In the genomic region with DNA sequence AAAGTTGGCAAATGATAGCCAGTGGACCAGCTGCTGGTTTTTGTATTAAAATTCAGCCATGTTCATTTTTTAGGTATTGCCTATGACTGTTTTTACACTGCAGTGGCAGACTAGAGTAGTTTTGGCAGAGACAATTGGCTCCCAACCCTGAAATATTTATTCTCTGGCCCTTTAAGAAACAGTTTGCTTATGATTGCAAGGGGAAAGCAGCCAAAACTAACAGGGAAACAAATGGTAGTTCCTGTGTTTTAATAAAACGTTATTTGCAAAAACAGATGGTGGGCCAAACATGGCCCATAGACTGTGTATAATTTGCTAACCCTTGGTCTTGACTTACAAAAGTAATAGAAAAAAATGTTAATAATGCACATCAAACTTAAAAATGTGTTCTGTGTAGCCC, we compare ENCODE assay signal across 20 cellular contexts.
"Had no signal": no experiment of that assay in that cellular context is flagged by ENCODE, and none has a peak within 500 bp of the region (broad histone marks: within the 10 kb centered on the region; RNA-seq: fewer than 3 reads in every experiment).

No MANE protein-coding gene starts in this region.

- DNase-seq: activated CD4-positive, alpha-beta T cell treated with anti-CD3 and anti-CD28 coated beads for 4 hours; activated CD8-positive, alpha-beta memory T cell treated with anti-CD3 and anti-CD28 coated beads, Interleukin-2, amount 50 U/mL, for 48 hours; activated CD8-positive, alpha-beta T cell treated with anti-CD3 and anti-CD28 coated beads for 36 hours; activated naive CD4-positive, alpha-beta T cell treated with anti-CD3 and anti-CD28 coated beads, Interleukin-2, amount 50 U/mL, for 16 hours; activated naive CD8-positive, alpha-beta T cell treated with anti-CD3 and anti-CD28 coated beads, Interleukin-2, amount 10 ng/mL, durations not matched to agents 7 days and 5 days; activated T-cell treated with anti-CD3 and anti-CD28 coated beads, Interleukin-2, amount 50 U/mL, for 1 hour; adrenal gland; anterior cingulate cortex; cerebellar nuclear complex; KG1; NCI-H146; NCI-H187 treated with DMSO at 0.1 percent for 48 hours; NCI-H526; NCI-H82; PC-3; SHP77; SW 1271 had no signal

- H3K36me3 ChIP-seq: adrenal gland, SJSA1 had no signal

- ATAC-seq: activated CD4-positive, CD25-positive, alpha-beta regulatory T cell treated with anti-CD3 and anti-CD28 coated beads, Interleukin-2, amount 50 U/mL, for 24 hours; activated CD8-positive, alpha-beta T cell treated with anti-CD3 and anti-CD28 coated beads for 36 hours; PC-3; SK-N-SH treated with all-trans-retinoic acid at 6 μM for 48 hours had no signal

- H3K27me3 ChIP-seq: adrenal gland, SJSA1 had no signal

- H3K27ac ChIP-seq: adrenal gland, SJSA1 had no signal

- H3K9me3 ChIP-seq: adrenal gland, SJSA1 had no signal

- H3K4me1 ChIP-seq: adrenal gland, SJSA1 had no signal

- H3K4me3 ChIP-seq: adrenal gland, SJSA1 had no signal
